In genomic region chr12:22658214-22658613, GRCh38 we compare ENCODE assay signal across 12 cellular contexts. TPM values are rescaled to one million over a fixed set of nuclear protein-coding genes. Genes with fewer than 3 reads are reported as not detected.
DNase-seq lines count a peak whose midpoint lies in the region; ATAC-seq and TF ChIP-seq lines count a peak whose summit lies in the region.
"Had no signal": no experiment of that assay in that cellular context is flagged by ENCODE, and none has a peak within 500 bp of the region (broad histone marks: within the 10 kb centered on the region; RNA-seq: fewer than 3 reads in every experiment).

No MANE protein-coding gene starts in this region.

- no TSS peak for BruUV-seq in Calu3 (replicated peaks; lab: Mats Ljungman, UMichigan)

- H3K9me3 Mint-ChIP-seq in Calu3 (ENCODE audit: low read depth, unreplicated experiment), result no peaks in the 10 kb centered on the region
- H3K9me3 Mint-ChIP-seq in progenitor cell of endocrine pancreas (ENCODE audit: low read depth), result peaks cover 3% of the 10 kb centered on the region

- no peak overlapping the region for H3K4me3 Mint-ChIP-seq in Calu3 (ENCODE audit: low read depth, unreplicated experiment)
- no peak overlapping the region for H3K4me3 Mint-ChIP-seq in progenitor cell of endocrine pancreas (ENCODE audit: low read depth)

- H3K36me3 Mint-ChIP-seq in Calu3 (ENCODE audit: insufficient read depth, unreplicated experiment) (peaks cover 26% of the 10 kb centered on the region), progenitor cell of endocrine pancreas (ENCODE audit: insufficient read depth) (peaks cover 33% of the 10 kb centered on the region)

- CTCF ChIA-PET in Calu3 (lab: Charles Lee), result interaction anchor here (0.6 kb wide), 1 partner anchor 70 kb away, joined by 4 read pairs; no protein-coding TSS in a partner anchor

- H3K27me3 Mint-ChIP-seq in Calu3 (ENCODE audit: unreplicated experiment) (no peaks in the 10 kb centered on the region), progenitor cell of endocrine pancreas (no peaks in the 10 kb centered on the region)

- TF ChIP-seq CTCF in Calu3 (IDR thresholded peaks at IDR 0.05; ENCODE audit: unreplicated experiment) (no peak), astrocyte of the spinal cord (IDR thresholded peaks at IDR 0.05; ENCODE audit: low read depth, low read length) (no peak), progenitor cell of endocrine pancreas (IDR thresholded peaks at IDR 0.05; ENCODE audit: unreplicated experiment) (no peak), GM20000 (IDR thresholded peaks at IDR 0.05; ENCODE audit: extremely low read depth, missing control alignments) (no peak)

- H3K4me3 ChIP-seq in astrocyte of the spinal cord (ENCODE audit: low read depth, low read length), result no peak overlapping the region
- H3K4me3 ChIP-seq: gastrocnemius medialis, mucosa of descending colon had no signal

- H3K27ac Mint-ChIP-seq in Calu3 (ENCODE audit: unreplicated experiment) (peak overlapping the region; percentile 26), progenitor cell of endocrine pancreas (peak overlapping the region; percentile 62)

- peaks cover 37% of the 10 kb centered on the region for H3K4me1 Mint-ChIP-seq in Calu3 (ENCODE audit: low read depth, unreplicated experiment)
- peaks cover 25% of the 10 kb centered on the region for H3K4me1 Mint-ChIP-seq in progenitor cell of endocrine pancreas (ENCODE audit: low read depth)

- intact Hi-C loops in Calu3 (cut with micrococcal nuclease; ENCODE audit: unreplicated experiment), result no loop called here

- DNase-seq in Calu3 (no peak), astrocyte of the spinal cord (ENCODE audit: low read depth, low spot score) (peak; percentile 76), progenitor cell of endocrine pancreas (ENCODE audit: low spot score, unreplicated experiment) (no peak), cerebellar nuclear complex (lab: John Stamatoyannopoulos, UW) (no peak), GM20000 (ENCODE audit: low spot score) (no peak), AML-193 (lab: John Stamatoyannopoulos, UW) (no peak)
- DNase-seq: activated naive CD4-positive, alpha-beta T cell treated with Interleukin-2 at 50 U/mL for 16 hours; gastrocnemius medialis; mucosa of descending colon; NCI-H446 treated with DMSO at 0.1 percent for 48 hours had no signal

- ATAC-seq in HG03432 (IDR thresholded peaks at IDR 0.05; ENCODE audit: unreplicated experiment), result peak; percentile 67
- no peak for ATAC-seq in HG02678 (IDR thresholded peaks at IDR 0.05; ENCODE audit: unreplicated experiment)
- ATAC-seq: gastrocnemius medialis, mucosa of descending colon had no signal

- in situ Hi-C loops in astrocyte of the spinal cord (cut with HindIII; ENCODE audit: low sequenced_read_pairs), result no loop called here

RNA-seq across cellular contexts. Expression of gene ETNK1, which starts 33.2 kb away (rescaled TPM):
- 124 and 131 TPM in 2 replicates for total RNA-seq in Calu3 (2022)
- total RNA-seq in progenitor cell of endocrine pancreas, result 285 and 295 TPM in 2 replicates
